In genomic region chr2:12050381-12050780, GRCh38 we compare ENCODE assay signal across 10 cellular contexts.
DNase-seq lines count a peak whose midpoint lies in the region; ATAC-seq and TF ChIP-seq lines count a peak whose summit lies in the region.
"Had no signal": no experiment of that assay in that cellular context is flagged by ENCODE, and none has a peak within 500 bp of the region (broad histone marks: within the 10 kb centered on the region; RNA-seq: fewer than 3 reads in every experiment).

No MANE protein-coding gene starts in this region.

- H3K27ac Mint-ChIP-seq in activated T-cell treated with anti-CD3 and anti-CD28 coated beads, Interleukin-2, amount 50 U/mL, for 72 hours = no peak overlapping the region

- DNase-seq in AG09319 (ENCODE audit: extremely low read depth, low read depth) (peak; percentile 74), NAMALWA (ENCODE audit: low spot score) (peak; percentile 88), epithelial cell of prostate (ENCODE audit: low read depth, low spot score) (peak; percentile 50), Ammon's horn (ENCODE audit: low spot score) (no peak)
- DNase-seq in activated T-cell treated with anti-CD3 and anti-CD28 coated beads, Interleukin-2, amount 50 U/mL, for 72 hours = no peak
- no peak for DNase-seq in stimulated activated CD4-positive, alpha-beta T cell treated with anti-CD3 and anti-CD28 coated beads, Interleukin-1b, Interleukin-23, amount 100 ng/mL, for 48 hours
- no peak for DNase-seq in central memory CD4-positive, alpha-beta T cell
- DNase-seq: DMS79 had no signal

- H3K4me3 Mint-ChIP-seq in activated T-cell treated with anti-CD3 and anti-CD28 coated beads, Interleukin-2, amount 50 U/mL, for 72 hours = no peak overlapping the region
- H3K4me3 Mint-ChIP-seq: neural crest cell had no signal

- H3K27ac ChIP-seq in epithelial cell of prostate = no peak overlapping the region

- no peaks in the 10 kb centered on the region for H3K27me3 Mint-ChIP-seq in activated T-cell treated with anti-CD3 and anti-CD28 coated beads, Interleukin-2, amount 50 U/mL, for 72 hours (ENCODE audit: low read depth)

- H3K4me1 Mint-ChIP-seq in activated T-cell treated with anti-CD3 and anti-CD28 coated beads, Interleukin-2, amount 50 U/mL, for 72 hours (ENCODE audit: low read depth) = peaks cover 14% of the 10 kb centered on the region
- H3K4me1 Mint-ChIP-seq: neural crest cell had no signal

- TF ChIP-seq CTCF in AG09319 (IDR thresholded peaks at IDR 0.05; ENCODE audit: low read depth, low read length) = peak; percentile 47

- peaks cover 0 to 4% of the 10 kb centered on the region in 2 donors for H3K36me3 Mint-ChIP-seq in activated T-cell treated with anti-CD3 and anti-CD28 coated beads, Interleukin-2, amount 50 U/mL, for 72 hours (ENCODE audit: insufficient read depth in 2 of 2)

- peaks cover 3 to 4% of the 10 kb centered on the region in 2 donors for H3K9me3 Mint-ChIP-seq in activated T-cell treated with anti-CD3 and anti-CD28 coated beads, Interleukin-2, amount 50 U/mL, for 72 hours

- peak; percentile 44 for ATAC-seq in GM19467 (IDR thresholded peaks at IDR 0.05; ENCODE audit: unreplicated experiment)
- no peak for ATAC-seq in activated T-cell treated with anti-CD3 and anti-CD28 coated beads, Interleukin-2, amount 50 U/mL, for 72 hours (replicated peaks in 1 of 2)

Comparison
In these comparisons a context has a peak if more than half of its experiments do, and no peak if none do; other contexts are left out.
1. DNase-seq: peak in AG09319 (single experiment), NAMALWA (single experiment) and epithelial cell of prostate (single experiment); none in Ammon's horn (single experiment), activated T-cell treated with anti-CD3 and anti-CD28 coated beads, Interleukin-2, amount 50 U/mL, for 72 hours (0 of 2), stimulated activated CD4-positive, alpha-beta T cell treated with anti-CD3 and anti-CD28 coated beads, Interleukin-1b, Interleukin-23, amount 100 ng/mL, for 48 hours (single experiment) and central memory CD4-positive, alpha-beta T cell (single experiment).